Comparison of ENCODE assay signal across 8 cellular contexts in genomic region chr7:151632750-151633515, GRCh38.
A peak's percentile ranks its signal among the peaks of the same experiment; 100 is the strongest.
DNase-seq lines count a peak whose midpoint lies in the region; ATAC-seq, FAIRE-seq and TF ChIP-seq lines count a peak whose summit lies in the region.

No MANE protein-coding gene starts in this region.

- H3K4me3 ChIP-seq in PC-3 (ENCODE audit: low read length) = peak overlapping the region; percentile 77

- no peaks in the 10 kb centered on the region for H3K27me3 ChIP-seq in PC-3 (ENCODE audit: low read length)

- peak; percentile 44 for ATAC-seq in HG02798 (IDR thresholded peaks at IDR 0.05; ENCODE audit: poor library complexity, unreplicated experiment)
- ATAC-seq in PC-3 = peak; percentile 19
- ATAC-seq in Right ventricle myocardium inferior = peak; percentile 56

- H4K20me1 ChIP-seq in PC-3 (ENCODE audit: low read length) = no peaks in the 10 kb centered on the region

- CTCF ChIA-PET in PC-3 (lab: Charles Lee) = interaction anchor here (0.6 to 2.8 kb wide), 5 partner anchors 18 to 121 kb away, joined by 3 to 20 read pairs (median 4); no protein-coding TSS in a partner anchor

- intact Hi-C loops in PC-3 (cut with micrococcal nuclease) = loop anchor here (2.0 kb wide), 4 partner anchors 26 to 112 kb away; no protein-coding TSS in a partner anchor
- intact Hi-C loops in Right ventricle myocardium inferior (cut with DNase I) = loop anchor here (5.0 to 10.0 kb wide), 2 partner anchors 39 to 92 kb away; no protein-coding TSS in a partner anchor

- peaks cover 24% of the 10 kb centered on the region for H3K4me1 ChIP-seq in PC-3 (ENCODE audit: insufficient read depth, low read length)

- peak overlapping the region; percentile 90 for H2AFZ ChIP-seq in PC-3 (ENCODE audit: low read length)

- no peak for TF ChIP-seq CTCF in PC-3 (conservative IDR thresholded peaks at IDR 0.05; ENCODE audit: low read depth, low read length)

- no peaks in the 10 kb centered on the region for H3K36me3 ChIP-seq in PC-3 (ENCODE audit: low read depth, low read length)

- H3F3A ChIP-seq in PC-3 (ENCODE audit: low read length, unreplicated experiment) = no peaks in the 10 kb centered on the region

- H3K9me2 ChIP-seq in PC-3 (replicated peaks; ENCODE audit: low read length) = no peaks in the 10 kb centered on the region

- peak overlapping the region; percentile 65 for H3K9ac ChIP-seq in PC-3 (ENCODE audit: low read length)

- TSS peak; percentile 77 for BruUV-seq in PC-3 (replicated peaks; lab: Mats Ljungman, UMichigan)

- FAIRE-seq in GM18507 (lab: Jason Lieb, UNC) = peak; percentile 70

- peak overlapping the region; percentile 62 for H3K27ac ChIP-seq in PC-3 (ENCODE audit: low read length)

- DNase-seq in GM18507 (ENCODE audit: extremely low spot score, insufficient read length, low read depth) = peak; percentile 17
- peak; percentile 39 for DNase-seq in PC-3
- DNase-seq in activated naive CD4-positive, alpha-beta T cell (lab: John Stamatoyannopoulos, UW) = peak in 3 of 4 experiments; percentile 25 to 39 (median 36)
- DNase-seq in Right ventricle myocardium inferior (ENCODE audit: missing footprints) = peak; percentile 84
- DNase-seq in pons (ENCODE audit: low spot score) = peak; percentile 53
- peak; percentile 61 for DNase-seq in ureter (ENCODE audit: low spot score)
- no peak for DNase-seq in NCI-H2081 treated with DMSO at 0.1 percent for 48 hours (lab: John Stamatoyannopoulos, UW)

- H3K4me2 ChIP-seq in PC-3 (ENCODE audit: low read length) = peak overlapping the region; percentile 98

- POLR2A ChIA-PET in PC-3 (lab: Charles Lee; ENCODE audit: unreplicated experiment) = interaction anchor here (0.5 to 1.1 kb wide), 9 partner anchors 15 to 288 kb away, joined by 3 to 13 read pairs (median 3); no protein-coding TSS in a partner anchor

- no peaks in the 10 kb centered on the region for H3K9me3 ChIP-seq in PC-3 (ENCODE audit: low read length)

- peaks cover 36% of the 10 kb centered on the region for H3K79me2 ChIP-seq in PC-3 (ENCODE audit: low read length)
